Comparison of ENCODE assay signal across 2 cellular contexts in the genomic region with DNA sequence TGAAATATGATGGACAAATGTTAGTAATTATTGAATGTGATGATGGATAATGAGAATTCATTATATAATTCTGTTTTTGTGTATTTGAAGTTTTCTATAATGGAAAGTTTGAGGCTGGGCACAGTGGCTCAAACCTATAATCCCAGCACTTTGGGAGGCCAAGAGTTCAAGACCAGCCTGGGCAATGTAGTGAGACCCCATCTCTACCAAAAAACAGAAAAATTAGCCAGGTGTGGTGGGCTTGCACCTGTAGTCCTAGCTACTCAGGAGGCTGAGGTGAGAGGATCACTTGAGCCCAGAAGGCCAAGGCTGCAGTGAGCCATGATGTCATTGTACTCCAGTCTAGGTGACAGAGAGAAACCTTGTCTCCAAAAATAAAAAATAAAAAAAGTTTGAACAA. TPM values are rescaled to one million over a fixed set of nuclear protein-coding genes. Genes with fewer than 3 reads are reported as not detected.
"Had no signal": no experiment of that assay in that cellular context is flagged by ENCODE, and none has a peak within 500 bp of the region (broad histone marks: within the 10 kb centered on the region; RNA-seq: fewer than 3 reads in every experiment).

No MANE protein-coding gene starts in this region.

RNA-seq across cellular contexts. Expression of a gene that starts 52.9 kb away (rescaled TPM):
- total RNA-seq: G401, GM12878 had no signal
